Comparison of ENCODE assay signal across 15 cellular contexts in the genomic region with DNA sequence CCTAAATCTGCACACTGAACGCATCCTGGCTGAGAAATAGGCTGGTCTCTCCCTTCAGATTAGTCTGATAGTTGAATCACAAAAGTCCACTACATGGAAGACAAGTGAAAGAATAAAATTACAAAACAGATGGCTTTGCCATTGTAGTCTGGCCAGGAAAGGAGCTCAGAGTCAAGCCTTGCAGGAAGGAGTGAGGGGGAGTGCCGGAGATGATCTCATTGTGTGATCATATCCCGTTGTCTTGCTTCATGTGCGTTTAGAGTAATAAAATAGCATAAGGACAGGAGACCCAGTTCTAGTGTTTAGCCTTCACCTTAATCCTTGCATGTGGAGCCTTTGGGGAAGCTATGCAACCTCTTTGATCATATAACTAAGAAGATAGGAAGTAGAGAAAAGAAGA.
"Had no signal": no experiment of that assay in that cellular context is flagged by ENCODE, and none has a peak within 500 bp of the region (broad histone marks: within the 10 kb centered on the region; RNA-seq: fewer than 3 reads in every experiment).

No MANE protein-coding gene starts in this region.

- ATAC-seq: activated naive CD8-positive, alpha-beta T cell treated with anti-CD3 and anti-CD28 coated beads, Interleukin-2, amount 50 U/mL, for 24 hours; activated T-cell treated with anti-CD3 and anti-CD28 coated beads, Interleukin-2, amount 50 U/mL, for 4 hours; left colon; stimulated activated naive B cell treated with anti-CD40 and anti-IgM and Interleukin-4, amounts not matched to agents 10 μg/mL and 1 μg/mL and 100 μg/mL, for 72 hours had no signal

- DNase-seq: activated CD4-positive, alpha-beta T cell treated with anti-CD3 and anti-CD28 coated beads, Interleukin-2, amount 50 U/mL, for 1 hour; activated CD4-positive, CD25-positive, alpha-beta regulatory T cell treated with anti-CD3 and anti-CD28 coated beads, Interleukin-2, amount 50 U/mL, for 72 hours; activated CD8-positive, alpha-beta memory T cell treated with anti-CD3 and anti-CD28 coated beads, Interleukin-2, amount 50 U/mL, for 4 hours; activated naive CD4-positive, alpha-beta T cell treated with anti-CD3 and anti-CD28 coated beads for 36 hours; activated naive CD8-positive, alpha-beta T cell treated with anti-CD3 and anti-CD28 coated beads, Interleukin-2, amount 50 U/mL, for 24 hours; activated T-cell treated with anti-CD3 and anti-CD28 coated beads, Interleukin-2, amount 50 U/mL, for 4 hours; aorta; effector CD4-positive, alpha-beta T cell; left colon; midbrain; retina; spleen; stimulated activated naive B cell treated with anti-CD40 and anti-IgM and Interleukin-4, amounts not matched to agents 10 μg/mL and 1 μg/mL and 100 μg/mL, for 72 hours had no signal

- H3K27me3 ChIP-seq: esophagus muscularis mucosa, spleen had no signal

- H3K36me3 ChIP-seq: esophagus muscularis mucosa, spleen had no signal

- H3K4me3 ChIP-seq: esophagus muscularis mucosa, lung, spleen had no signal
